1 cellular context compared by ENCODE assay signal in genomic region chr10:119222966-119223386, GRCh38.
TF ChIP-seq lines count a peak whose summit lies in the region.

No MANE protein-coding gene starts in this region.

TF ChIP-seq in HEK293, 187 proteins besides CTCF, POLR2A, EP300 and RAD21 (continued from another document and continues in another):
- TF ChIP-seq ZBTB11 (tag by site-specific recombination; conservative IDR thresholded peaks at IDR 0.05; ENCODE audit: low read depth) = 0 out of 2 replicates have a peak, but pooled peaks have one; percentile 25
- TF ChIP-seq ZNF10 (tag by site-specific recombination; IDR thresholded peaks at IDR 0.05) = no peak
- TF ChIP-seq ZSCAN23 (tag by site-specific recombination; IDR thresholded peaks at IDR 0.05) = no peak
- no peak for TF ChIP-seq OSR2 (tag by site-specific recombination; IDR thresholded peaks at IDR 0.05)
- TF ChIP-seq ZNF157 (tag by site-specific recombination; IDR thresholded peaks at IDR 0.05) = no peak
- no peak for TF ChIP-seq ZNF449 (tag by site-specific recombination; IDR thresholded peaks at IDR 0.05)
- TF ChIP-seq ZEB2 (tag by site-specific recombination; IDR thresholded peaks at IDR 0.05) = 0 out of 2 replicates have a peak, but pooled peaks have one; percentile 36
- no peak for TF ChIP-seq ZNF76 (tag by site-specific recombination; IDR thresholded peaks at IDR 0.05; ENCODE audit: borderline replicate concordance, low read depth)
- no peak for TF ChIP-seq MZF1 (tag by site-specific recombination; IDR thresholded peaks at IDR 0.05; ENCODE audit: borderline replicate concordance)
- TF ChIP-seq ZNF366 (tag by site-specific recombination; conservative IDR thresholded peaks at IDR 0.05) = peak; percentile 46
- TF ChIP-seq ZNF555 (tag by site-specific recombination; conservative IDR thresholded peaks at IDR 0.05) = no peak
- TF ChIP-seq GLI4 (tag by site-specific recombination; IDR thresholded peaks at IDR 0.05) = no peak
- no peak for TF ChIP-seq ZNF621 (tag by site-specific recombination; IDR thresholded peaks at IDR 0.05)
- TF ChIP-seq MEIS1 (CRISPR knock-in tag; IDR thresholded peaks at IDR 0.05; ENCODE audit: borderline replicate concordance) = no peak
- no peak for TF ChIP-seq ZNF704 (tag by site-specific recombination; IDR thresholded peaks at IDR 0.05)
- TF ChIP-seq ZNF792 (tag by site-specific recombination; IDR thresholded peaks at IDR 0.05) = 0 out of 2 replicates have a peak, but pooled peaks have one; percentile 18
- no peak for TF ChIP-seq ZNF26 (tag by site-specific recombination; IDR thresholded peaks at IDR 0.05)
- no peak for TF ChIP-seq WT1 (tag by site-specific recombination; IDR thresholded peaks at IDR 0.05)
- no peak for TF ChIP-seq ZNF510 (tag by site-specific recombination; IDR thresholded peaks at IDR 0.05; ENCODE audit: insufficient replicate concordance)
- TF ChIP-seq GLIS1 (tag by site-specific recombination; IDR thresholded peaks at IDR 0.05) = no peak; the same call in 1 of the 2 replicates
- peak; percentile 36; the same call in 1 of the 2 replicates for TF ChIP-seq ZNF335 (tag by site-specific recombination; conservative IDR thresholded peaks at IDR 0.05)
- TF ChIP-seq TSHZ1 (tag by site-specific recombination; IDR thresholded peaks at IDR 0.05; ENCODE audit: borderline replicate concordance) = no peak
- no peak for TF ChIP-seq REST (tag by site-specific recombination; IDR thresholded peaks at IDR 0.05)
- no peak for TF ChIP-seq ZNF146 (tag by site-specific recombination; IDR thresholded peaks at IDR 0.05)
- no peak for TF ChIP-seq ZNF140 (tag by site-specific recombination; IDR thresholded peaks at IDR 0.05)
- no peak for TF ChIP-seq ZNF248 (tag by site-specific recombination; IDR thresholded peaks at IDR 0.05)
- no peak for TF ChIP-seq TCF7L2 (IDR thresholded peaks at IDR 0.05; ENCODE audit: borderline replicate concordance, low read depth, low read length)
- TF ChIP-seq ZNF292 (tag by site-specific recombination; IDR thresholded peaks at IDR 0.05; ENCODE audit: borderline replicate concordance, low read depth) = no peak
- TF ChIP-seq ZNF596 (tag by site-specific recombination; IDR thresholded peaks at IDR 0.05) = no peak
- no peak for TF ChIP-seq ZBTB6 (tag by site-specific recombination; IDR thresholded peaks at IDR 0.05)
- no peak for TF ChIP-seq ZNF132 (tag by site-specific recombination; IDR thresholded peaks at IDR 0.05; ENCODE audit: borderline replicate concordance)
- 0 out of 2 replicates have a peak, but pooled peaks have one; percentile 38 for TF ChIP-seq ZNF391 (tag by site-specific recombination; IDR thresholded peaks at IDR 0.05; ENCODE audit: borderline replicate concordance, low read depth)
- TF ChIP-seq ZNF211 (tag by site-specific recombination; IDR thresholded peaks at IDR 0.05; ENCODE audit: low read depth) = no peak
- TF ChIP-seq ZNF629 (tag by site-specific recombination; IDR thresholded peaks at IDR 0.05) = peak; percentile 83
- TF ChIP-seq ZNF645 (tag by site-specific recombination; IDR thresholded peaks at IDR 0.05) = no peak
- TF ChIP-seq ZIC2 (tag by site-specific recombination; IDR thresholded peaks at IDR 0.05) = no peak
- no peak for TF ChIP-seq ZNF639 (tag by site-specific recombination; IDR thresholded peaks at IDR 0.05)
- TF ChIP-seq ZNF747 (tag by site-specific recombination; IDR thresholded peaks at IDR 0.05) = no peak
- TF ChIP-seq ZNF843 (tag by site-specific recombination; IDR thresholded peaks at IDR 0.05) = peak; percentile 77; the same call in 1 of the 2 replicates
- TF ChIP-seq ZNF18 (tag by site-specific recombination; IDR thresholded peaks at IDR 0.05) = no peak
- TF ChIP-seq ZXDB (tag by site-specific recombination; IDR thresholded peaks at IDR 0.05) = peak; percentile 27; the same call in 1 of the 2 replicates
